In genomic region chr1:155167166-155168104, GRCh38 we compare ENCODE assay signal across 8 cellular contexts. TPM values are rescaled to one million over a fixed set of nuclear protein-coding genes. Genes with fewer than 3 reads are reported as not detected.
A peak's percentile ranks its signal among the peaks of the same experiment; 100 is the strongest.
DNase-seq lines count a peak whose midpoint lies in the region; ATAC-seq and TF ChIP-seq lines count a peak whose summit lies in the region.

No MANE protein-coding gene starts in this region.

- TF ChIP-seq CTCF in GM10266 (IDR thresholded peaks at IDR 0.05; ENCODE audit: control insufficient read depth, insufficient read depth, low read depth, missing control alignments), result peak; percentile 94
- TF ChIP-seq CTCF in LNCaP clone FGC (IDR thresholded peaks at IDR 0.05; ENCODE audit: control insufficient read depth, extremely low read depth, insufficient read depth), result peak; percentile 95

- H3K4me3 ChIP-seq in LNCaP clone FGC (ENCODE audit: low read depth, low read length), result no peak overlapping the region
- H3K4me3 ChIP-seq in naive thymus-derived CD4-positive, alpha-beta T cell (ENCODE audit: low read length), result peak overlapping the region; percentile 45

- H3K9me3 ChIP-seq in naive thymus-derived CD4-positive, alpha-beta T cell (ENCODE audit: control insufficient read depth in 2 of 3, low read length in 3 of 3), result no peaks in the 10 kb centered on the region

- peaks cover 0 to 20% (median 0%) of the 10 kb centered on the region in 3 experiments for H3K36me3 ChIP-seq in naive thymus-derived CD4-positive, alpha-beta T cell (ENCODE audit: control insufficient read depth in 2 of 3, insufficient read depth in 3 of 3, low read length in 3 of 3)

- POLR2A ChIA-PET in naive thymus-derived CD4-positive, alpha-beta T cell (lab: Charles Lee), result interaction anchor here (0.8 to 1.7 kb wide), 4 partner anchors 32 to 76 kb away, joined by 3 to 5 read pairs (median 4); partner anchors contain the start of gene SLC50A1

- peak; percentile 80 for DNase-seq in GM10266 (ENCODE audit: extremely low spot score)
- DNase-seq in LNCaP clone FGC (ENCODE audit: low read depth), result peak; percentile 52
- DNase-seq in RPMI7951 (ENCODE audit: low read depth), result peak; percentile 63
- peak; percentile 88 to 90 for DNase-seq in activated T-cell treated with anti-CD3 and anti-CD28 coated beads, Interleukin-2, amount 50 U/mL, for 72 hours
- DNase-seq in fibroblast of gingiva (ENCODE audit: low read depth), result peak; percentile 63
- DNase-seq in naive thymus-derived CD4-positive, alpha-beta T cell, result peak; percentile 69 to 83 (median 81)
- peak; percentile 59 to 74 for DNase-seq in stimulated activated CD8-positive, alpha-beta memory T cell treated with anti-CD3 and anti-CD28 coated beads, Interleukin-7, amount 100 ng/mL, for 48 hours (ENCODE audit: extremely low read depth in 1 of 2, low read depth in 1 of 2)

- CTCF ChIA-PET in naive thymus-derived CD4-positive, alpha-beta T cell (lab: Charles Lee), result interaction anchor here (0.9 to 6.6 kb wide), 4 partner anchors 72 to 114 kb away, joined by 3 to 88 read pairs (median 7); no protein-coding TSS in a partner anchor

- H3K4me1 Mint-ChIP-seq in activated T-cell treated with anti-CD3 and anti-CD28 coated beads, Interleukin-2, amount 50 U/mL, for 72 hours (ENCODE audit: low read depth), result peaks cover 42% of the 10 kb centered on the region
- H3K4me1 Mint-ChIP-seq in naive thymus-derived CD4-positive, alpha-beta T cell, result peaks cover 18 to 35% (median 24%) of the 10 kb centered on the region in 7 donors

- H3K36me3 Mint-ChIP-seq in activated T-cell treated with anti-CD3 and anti-CD28 coated beads, Interleukin-2, amount 50 U/mL, for 72 hours (ENCODE audit: insufficient read depth in 2 of 2), result peaks cover 4 to 8% of the 10 kb centered on the region in 2 donors
- H3K36me3 Mint-ChIP-seq in naive thymus-derived CD4-positive, alpha-beta T cell, result peaks cover 3 to 12% (median 11%) of the 10 kb centered on the region in 5 donors

- H3K9me3 Mint-ChIP-seq in activated T-cell treated with anti-CD3 and anti-CD28 coated beads, Interleukin-2, amount 50 U/mL, for 72 hours, result no peaks in the 10 kb centered on the region
- H3K9me3 Mint-ChIP-seq in naive thymus-derived CD4-positive, alpha-beta T cell, result no peaks in the 10 kb centered on the region

- no peak overlapping the region for H3K27ac Mint-ChIP-seq in activated T-cell treated with anti-CD3 and anti-CD28 coated beads, Interleukin-2, amount 50 U/mL, for 72 hours
- peak overlapping the region in 7 of 9 donors; percentile 7 to 68 (median 42) for H3K27ac Mint-ChIP-seq in naive thymus-derived CD4-positive, alpha-beta T cell

- peaks cover 10 to 20% of the 10 kb centered on the region in 2 donors for H3K4me1 ChIP-seq in naive thymus-derived CD4-positive, alpha-beta T cell (ENCODE audit: control insufficient read depth in 2 of 2, insufficient read depth in 2 of 2, low read length in 2 of 2)

- H3K27ac ChIP-seq in naive thymus-derived CD4-positive, alpha-beta T cell (ENCODE audit: low read depth, low read length), result no peak overlapping the region

- H3K4me3 Mint-ChIP-seq in activated T-cell treated with anti-CD3 and anti-CD28 coated beads, Interleukin-2, amount 50 U/mL, for 72 hours, result peak overlapping the region; percentile 78 to 84
- H3K4me3 Mint-ChIP-seq in naive thymus-derived CD4-positive, alpha-beta T cell, result peak overlapping the region in 9 of 10 donors; percentile 22 to 76 (median 66)

- intact Hi-C loops in naive thymus-derived CD4-positive, alpha-beta T cell (cut with micrococcal nuclease), result loop anchor here (1.0 kb wide), 3 partner anchors 27 to 76 kb away; partner anchors contain the start of gene DPM3 (in 1 of the 2)

- H3K27me3 Mint-ChIP-seq in activated T-cell treated with anti-CD3 and anti-CD28 coated beads, Interleukin-2, amount 50 U/mL, for 72 hours (ENCODE audit: low read depth), result no peaks in the 10 kb centered on the region
- peaks cover 0 to 4% (median 0%) of the 10 kb centered on the region in 5 donors for H3K27me3 Mint-ChIP-seq in naive thymus-derived CD4-positive, alpha-beta T cell

- no peaks in the 10 kb centered on the region for H3K27me3 ChIP-seq in naive thymus-derived CD4-positive, alpha-beta T cell (ENCODE audit: control insufficient read depth in 2 of 2, insufficient read depth in 2 of 2, low read length in 2 of 2)

- ATAC-seq in activated T-cell treated with anti-CD3 and anti-CD28 coated beads, Interleukin-2, amount 50 U/mL, for 72 hours (replicated peaks in 1 of 2), result peak; percentile 78 to 87
- peak; percentile 85 for ATAC-seq in naive thymus-derived CD4-positive, alpha-beta T cell
- ATAC-seq in GM21360 (IDR thresholded peaks at IDR 0.05; ENCODE audit: unreplicated experiment), result no peak

RNA-seq across cellular contexts. Expression of gene KRTCAP2, which starts 5.7 kb away (rescaled TPM):
- 169 and 172 TPM in 2 replicates for total RNA-seq in RPMI7951 (2014; rRNA removed; shearing (Covaris generic))
- 100 to 1,000 TPM; 199 to 203 TPM for total RNA-seq in activated T-cell treated with anti-CD3 and anti-CD28 coated beads, Interleukin-2, amount 50 U/mL, for 72 hours
- total RNA-seq in naive thymus-derived CD4-positive, alpha-beta T cell, result 100 to 1,000 TPM in 4 of 5 experiments, 10 to 100 TPM in 1; 97.4 to 236 (median 155) TPM
- polyA plus RNA-seq in naive thymus-derived CD4-positive, alpha-beta T cell, result 100 to 1,000 TPM; 450 to 469 TPM

RNA-seq across cellular contexts. Expression of gene TRIM46, which starts 6.2 kb away (rescaled TPM):
- 2.3 and 2.9 TPM in 2 replicates for total RNA-seq in RPMI7951 (2014; rRNA removed; shearing (Covaris generic))
- total RNA-seq in activated T-cell treated with anti-CD3 and anti-CD28 coated beads, Interleukin-2, amount 50 U/mL, for 72 hours, result 1 to 10 TPM; 8.6 to 9.8 TPM
- total RNA-seq in naive thymus-derived CD4-positive, alpha-beta T cell, result 10 to 100 TPM in 1 of 5 experiments, 1 to 10 TPM in 4; 3.5 to 21.9 (median 4.1) TPM
- 1 to 10 TPM in 1 of 2 donors, under 1 TPM in 1; 0.69 to 1.3 TPM for polyA plus RNA-seq in naive thymus-derived CD4-positive, alpha-beta T cell

RNA-seq across cellular contexts. Expression of gene DPM3, which starts 27.1 kb away (rescaled TPM):
- total RNA-seq in RPMI7951 (2014; rRNA removed; shearing (Covaris generic)), result 65.8 and 168 TPM in 2 replicates
- total RNA-seq in activated T-cell treated with anti-CD3 and anti-CD28 coated beads, Interleukin-2, amount 50 U/mL, for 72 hours, result 10 to 100 TPM; 49.4 to 58.9 TPM
- total RNA-seq in naive thymus-derived CD4-positive, alpha-beta T cell, result 10 to 100 TPM; 29.1 to 50.4 (median 43.8) TPM
- polyA plus RNA-seq in naive thymus-derived CD4-positive, alpha-beta T cell, result 100 to 1,000 TPM in 1 of 2 donors, 10 to 100 TPM in 1; 99.2 to 128 TPM

RNA-seq across cellular contexts. Expression of gene SLC50A1, which starts 31.8 kb away (rescaled TPM):
- 24.2 and 32.5 TPM in 2 replicates for total RNA-seq in RPMI7951 (2014; rRNA removed; shearing (Covaris generic))
- 10 to 100 TPM; 65.0 to 66.3 TPM for total RNA-seq in activated T-cell treated with anti-CD3 and anti-CD28 coated beads, Interleukin-2, amount 50 U/mL, for 72 hours
- 10 to 100 TPM; 21.1 to 35.6 (median 24.3) TPM for total RNA-seq in naive thymus-derived CD4-positive, alpha-beta T cell
- polyA plus RNA-seq in naive thymus-derived CD4-positive, alpha-beta T cell, result 10 to 100 TPM; 51.0 to 64.8 TPM

RNA-seq across cellular contexts. Expression of gene EFNA1, which starts 39.8 kb away (rescaled TPM):
- total RNA-seq in RPMI7951 (2014; rRNA removed; shearing (Covaris generic)), result 0.59 and 2.5 TPM in 2 replicates
- total RNA-seq in activated T-cell treated with anti-CD3 and anti-CD28 coated beads, Interleukin-2, amount 50 U/mL, for 72 hours, result 1 to 10 TPM in 1 of 2 donors, under 1 TPM in 1; 1.00 to 1.4 TPM
- total RNA-seq in naive thymus-derived CD4-positive, alpha-beta T cell, result 1 to 10 TPM in 4 of 5 experiments, not detected in 1; 4.0 to 7.3 (median 5.6) TPM
- polyA plus RNA-seq in naive thymus-derived CD4-positive, alpha-beta T cell, result 10 to 100 TPM; 11.1 to 16.8 TPM
